ENCODE assay signal across 1 cellular context in the genomic region with DNA sequence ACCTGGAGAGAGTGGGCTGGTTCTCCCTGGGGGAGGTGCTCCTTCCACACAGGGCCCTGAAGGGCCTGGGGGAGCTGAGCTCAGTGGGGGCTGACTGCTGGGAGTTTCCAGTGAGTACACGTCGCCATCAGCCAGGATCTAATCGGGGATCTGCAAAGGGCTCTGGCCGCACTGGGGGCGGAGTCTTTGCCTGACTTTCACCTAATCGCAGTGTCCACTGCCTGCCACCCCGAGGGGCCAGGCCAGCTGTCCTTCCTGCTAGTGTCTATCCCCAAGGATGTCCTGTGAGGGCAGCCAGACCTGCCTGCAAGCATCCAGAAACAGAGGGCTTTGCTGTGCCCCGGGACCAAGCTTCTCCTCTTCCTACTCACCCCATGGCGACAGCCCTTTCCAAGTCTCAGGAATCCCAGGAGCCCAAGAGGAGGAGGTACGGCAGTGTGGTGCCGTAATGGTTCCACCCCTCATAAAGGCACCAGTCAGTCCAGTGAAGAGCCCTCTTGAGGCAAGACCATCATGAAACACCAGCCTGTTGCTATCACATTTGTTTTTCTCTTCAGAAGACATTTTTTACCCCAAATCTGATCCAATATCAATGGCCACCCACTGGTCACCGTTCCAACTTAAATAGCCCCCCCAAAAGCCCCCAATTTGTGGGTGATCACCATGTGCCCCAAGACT.
TF ChIP-seq lines count a peak whose summit lies in the region.

No MANE protein-coding gene starts in this region.

TF ChIP-seq in K562, 482 proteins besides CTCF, POLR2A, EP300 and RAD21 (continued from another document and continues in another):
- no peak for TF ChIP-seq DMBX1 (CRISPR knock-in tag; IDR thresholded peaks at IDR 0.05; ENCODE audit: borderline replicate concordance)
- peak; percentile 62; the same call in 1 of the 2 replicates for TF ChIP-seq ESRRA (IDR thresholded peaks at IDR 0.05; ENCODE audit: borderline replicate concordance, low read depth)
- peak; percentile 28 for TF ChIP-seq NEUROD1 (IDR thresholded peaks at IDR 0.05; ENCODE audit: borderline replicate concordance, low read depth, low read length, partially characterized antibody)
- TF ChIP-seq MTA2 (IDR thresholded peaks at IDR 0.05; ENCODE audit: low read depth): 0 out of 2 replicates have a peak, but pooled peaks have one; percentile 11
- TF ChIP-seq, protein P1, sequence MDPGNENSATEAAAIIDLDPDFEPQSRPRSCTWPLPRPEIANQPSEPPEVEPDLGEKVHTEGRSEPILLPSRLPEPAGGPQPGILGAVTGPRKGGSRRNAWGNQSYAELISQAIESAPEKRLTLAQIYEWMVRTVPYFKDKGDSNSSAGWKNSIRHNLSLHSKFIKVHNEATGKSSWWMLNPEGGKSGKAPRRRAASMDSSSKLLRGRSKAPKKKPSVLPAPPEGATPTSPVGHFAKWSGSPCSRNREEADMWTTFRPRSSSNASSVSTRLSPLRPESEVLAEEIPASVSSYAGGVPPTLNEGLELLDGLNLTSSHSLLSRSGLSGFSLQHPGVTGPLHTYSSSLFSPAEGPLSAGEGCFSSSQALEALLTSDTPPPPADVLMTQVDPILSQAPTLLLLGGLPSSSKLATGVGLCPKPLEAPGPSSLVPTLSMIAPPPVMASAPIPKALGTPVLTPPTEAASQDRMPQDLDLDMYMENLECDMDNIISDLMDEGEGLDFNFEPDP (CRISPR knock-in tag; IDR thresholded peaks at IDR 0.05): 0 out of 2 replicates have a peak, but pooled peaks have one; percentile 12
- TF ChIP-seq, protein P2, sequence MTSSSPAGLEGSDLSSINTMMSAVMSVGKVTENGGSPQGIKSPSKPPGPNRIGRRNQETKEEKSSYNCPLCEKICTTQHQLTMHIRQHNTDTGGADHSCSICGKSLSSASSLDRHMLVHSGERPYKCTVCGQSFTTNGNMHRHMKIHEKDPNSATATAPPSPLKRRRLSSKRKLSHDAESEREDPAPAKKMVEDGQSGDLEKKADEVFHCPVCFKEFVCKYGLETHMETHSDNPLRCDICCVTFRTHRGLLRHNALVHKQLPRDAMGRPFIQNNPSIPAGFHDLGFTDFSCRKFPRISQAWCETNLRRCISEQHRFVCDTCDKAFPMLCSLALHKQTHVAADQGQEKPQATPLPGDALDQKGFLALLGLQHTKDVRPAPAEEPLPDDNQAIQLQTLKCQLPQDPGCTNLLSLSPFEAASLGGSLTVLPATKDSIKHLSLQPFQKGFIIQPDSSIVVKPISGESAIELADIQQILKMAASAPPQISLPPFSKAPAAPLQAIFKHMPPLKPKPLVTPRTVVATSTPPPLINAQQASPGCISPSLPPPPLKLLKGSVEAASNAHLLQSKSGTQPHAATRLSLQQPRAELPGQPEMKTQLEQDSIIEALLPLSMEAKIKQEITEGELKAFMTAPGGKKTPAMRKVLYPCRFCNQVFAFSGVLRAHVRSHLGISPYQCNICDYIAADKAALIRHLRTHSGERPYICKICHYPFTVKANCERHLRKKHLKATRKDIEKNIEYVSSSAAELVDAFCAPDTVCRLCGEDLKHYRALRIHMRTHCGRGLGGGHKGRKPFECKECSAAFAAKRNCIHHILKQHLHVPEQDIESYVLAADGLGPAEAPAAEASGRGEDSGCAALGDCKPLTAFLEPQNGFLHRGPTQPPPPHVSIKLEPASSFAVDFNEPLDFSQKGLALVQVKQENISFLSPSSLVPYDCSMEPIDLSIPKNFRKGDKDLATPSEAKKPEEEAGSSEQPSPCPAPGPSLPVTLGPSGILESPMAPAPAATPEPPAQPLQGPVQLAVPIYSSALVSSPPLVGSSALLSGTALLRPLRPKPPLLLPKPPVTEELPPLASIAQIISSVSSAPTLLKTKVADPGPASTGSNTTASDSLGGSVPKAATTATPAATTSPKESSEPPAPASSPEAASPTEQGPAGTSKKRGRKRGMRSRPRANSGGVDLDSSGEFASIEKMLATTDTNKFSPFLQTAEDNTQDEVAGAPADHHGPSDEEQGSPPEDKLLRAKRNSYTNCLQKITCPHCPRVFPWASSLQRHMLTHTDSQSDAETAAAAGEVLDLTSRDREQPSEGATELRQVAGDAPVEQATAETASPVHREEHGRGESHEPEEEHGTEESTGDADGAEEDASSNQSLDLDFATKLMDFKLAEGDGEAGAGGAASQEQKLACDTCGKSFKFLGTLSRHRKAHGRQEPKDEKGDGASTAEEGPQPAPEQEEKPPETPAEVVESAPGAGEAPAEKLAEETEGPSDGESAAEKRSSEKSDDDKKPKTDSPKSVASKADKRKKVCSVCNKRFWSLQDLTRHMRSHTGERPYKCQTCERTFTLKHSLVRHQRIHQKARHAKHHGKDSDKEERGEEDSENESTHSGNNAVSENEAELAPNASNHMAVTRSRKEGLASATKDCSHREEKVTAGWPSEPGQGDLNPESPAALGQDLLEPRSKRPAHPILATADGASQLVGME (CRISPR knock-in tag; IDR thresholded peaks at IDR 0.05): no peak
- TF ChIP-seq, protein P3, sequence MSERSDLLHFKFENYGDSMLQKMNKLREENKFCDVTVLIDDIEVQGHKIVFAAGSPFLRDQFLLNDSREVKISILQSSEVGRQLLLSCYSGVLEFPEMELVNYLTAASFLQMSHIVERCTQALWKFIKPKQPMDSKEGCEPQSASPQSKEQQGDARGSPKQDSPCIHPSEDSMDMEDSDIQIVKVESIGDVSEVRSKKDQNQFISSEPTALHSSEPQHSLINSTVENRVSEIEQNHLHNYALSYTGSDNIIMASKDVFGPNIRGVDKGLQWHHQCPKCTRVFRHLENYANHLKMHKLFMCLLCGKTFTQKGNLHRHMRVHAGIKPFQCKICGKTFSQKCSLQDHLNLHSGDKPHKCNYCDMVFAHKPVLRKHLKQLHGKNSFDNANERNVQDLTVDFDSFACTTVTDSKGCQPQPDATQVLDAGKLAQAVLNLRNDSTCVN (CRISPR knock-in tag; IDR thresholded peaks at IDR 0.05): 0 out of 2 replicates have a peak, but pooled peaks have one; percentile 26
- peak; percentile 14; the same call in 1 of the 2 replicates for TF ChIP-seq KLF6 (CRISPR knock-in tag; IDR thresholded peaks at IDR 0.05; ENCODE audit: borderline replicate concordance)
- no peak for TF ChIP-seq KAT7 (CRISPR knock-in tag; IDR thresholded peaks at IDR 0.05; ENCODE audit: borderline replicate concordance)
- TF ChIP-seq BRCA1 (IDR thresholded peaks at IDR 0.05): no peak
- TF ChIP-seq BRCA1 (CRISPR knock-in tag; IDR thresholded peaks at IDR 0.05): no peak
- TF ChIP-seq BACH1 (tag; IDR thresholded peaks at IDR 0.05): no peak
- TF ChIP-seq PTRF (tag; IDR thresholded peaks at IDR 0.05): no peak
- peak; percentile 23; the same call in 1 of the 2 replicates for TF ChIP-seq RNF2 (IDR thresholded peaks at IDR 0.05)
- TF ChIP-seq ERF (CRISPR knock-in tag; IDR thresholded peaks at IDR 0.05): peak; percentile 38; the same call in 1 of the 2 replicates
- no peak for TF ChIP-seq TAF9B (IDR thresholded peaks at IDR 0.05; ENCODE audit: partially characterized antibody)
- no peak for TF ChIP-seq RBM34 (IDR thresholded peaks at IDR 0.05; ENCODE audit: borderline replicate concordance, insufficient read depth, low read length)
- TF ChIP-seq, protein P4, sequence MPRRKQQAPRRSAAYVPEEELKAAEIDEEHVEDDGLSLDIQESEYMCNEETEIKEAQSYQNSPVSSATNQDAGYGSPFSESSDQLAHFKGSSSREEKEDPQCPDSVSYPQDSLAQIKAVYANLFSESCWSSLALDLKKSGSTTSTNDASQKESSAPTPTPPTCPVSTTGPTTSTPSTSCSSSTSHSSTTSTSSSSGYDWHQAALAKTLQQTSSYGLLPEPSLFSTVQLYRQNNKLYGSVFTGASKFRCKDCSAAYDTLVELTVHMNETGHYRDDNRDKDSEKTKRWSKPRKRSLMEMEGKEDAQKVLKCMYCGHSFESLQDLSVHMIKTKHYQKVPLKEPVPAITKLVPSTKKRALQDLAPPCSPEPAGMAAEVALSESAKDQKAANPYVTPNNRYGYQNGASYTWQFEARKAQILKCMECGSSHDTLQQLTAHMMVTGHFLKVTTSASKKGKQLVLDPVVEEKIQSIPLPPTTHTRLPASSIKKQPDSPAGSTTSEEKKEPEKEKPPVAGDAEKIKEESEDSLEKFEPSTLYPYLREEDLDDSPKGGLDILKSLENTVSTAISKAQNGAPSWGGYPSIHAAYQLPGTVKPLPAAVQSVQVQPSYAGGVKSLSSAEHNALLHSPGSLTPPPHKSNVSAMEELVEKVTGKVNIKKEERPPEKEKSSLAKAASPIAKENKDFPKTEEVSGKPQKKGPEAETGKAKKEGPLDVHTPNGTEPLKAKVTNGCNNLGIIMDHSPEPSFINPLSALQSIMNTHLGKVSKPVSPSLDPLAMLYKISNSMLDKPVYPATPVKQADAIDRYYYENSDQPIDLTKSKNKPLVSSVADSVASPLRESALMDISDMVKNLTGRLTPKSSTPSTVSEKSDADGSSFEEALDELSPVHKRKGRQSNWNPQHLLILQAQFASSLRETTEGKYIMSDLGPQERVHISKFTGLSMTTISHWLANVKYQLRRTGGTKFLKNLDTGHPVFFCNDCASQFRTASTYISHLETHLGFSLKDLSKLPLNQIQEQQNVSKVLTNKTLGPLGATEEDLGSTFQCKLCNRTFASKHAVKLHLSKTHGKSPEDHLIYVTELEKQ (CRISPR knock-in tag; IDR thresholded peaks at IDR 0.05): no peak
- 0 out of 2 replicates have a peak, but pooled peaks have one; percentile 3 for TF ChIP-seq HIVEP1 (CRISPR knock-in tag; IDR thresholded peaks at IDR 0.05)
- TF ChIP-seq ZNF75A (CRISPR knock-in tag; IDR thresholded peaks at IDR 0.05): peak; percentile 56; the same call in 1 of the 2 replicates
- no peak for TF ChIP-seq SNIP1 (IDR thresholded peaks at IDR 0.05; ENCODE audit: low read depth)
- TF ChIP-seq JUND (IDR thresholded peaks at IDR 0.05; ENCODE audit: borderline replicate concordance, low read depth, low read length): peak; percentile 70
- TF ChIP-seq JUND (tag; IDR thresholded peaks at IDR 0.05; ENCODE audit: borderline replicate concordance, low read depth, low read length): no peak; the same call in 2 of the 3 replicates
- TF ChIP-seq, protein P5, sequence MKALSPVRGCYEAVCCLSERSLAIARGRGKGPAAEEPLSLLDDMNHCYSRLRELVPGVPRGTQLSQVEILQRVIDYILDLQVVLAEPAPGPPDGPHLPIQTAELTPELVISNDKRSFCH (CRISPR knock-in tag; IDR thresholded peaks at IDR 0.05): no peak
- TF ChIP-seq, protein P5 (tag; IDR thresholded peaks at IDR 0.05): no peak
- peak; percentile 72 for TF ChIP-seq CREM (IDR thresholded peaks at IDR 0.05; ENCODE audit: low read depth)
- TF ChIP-seq MAZ (CRISPR knock-in tag; conservative IDR thresholded peaks at IDR 0.05 in 1 of 2, IDR thresholded peaks at IDR 0.05 in 1 of 2): peak; percentile 62 to 86
- TF ChIP-seq, protein P6, sequence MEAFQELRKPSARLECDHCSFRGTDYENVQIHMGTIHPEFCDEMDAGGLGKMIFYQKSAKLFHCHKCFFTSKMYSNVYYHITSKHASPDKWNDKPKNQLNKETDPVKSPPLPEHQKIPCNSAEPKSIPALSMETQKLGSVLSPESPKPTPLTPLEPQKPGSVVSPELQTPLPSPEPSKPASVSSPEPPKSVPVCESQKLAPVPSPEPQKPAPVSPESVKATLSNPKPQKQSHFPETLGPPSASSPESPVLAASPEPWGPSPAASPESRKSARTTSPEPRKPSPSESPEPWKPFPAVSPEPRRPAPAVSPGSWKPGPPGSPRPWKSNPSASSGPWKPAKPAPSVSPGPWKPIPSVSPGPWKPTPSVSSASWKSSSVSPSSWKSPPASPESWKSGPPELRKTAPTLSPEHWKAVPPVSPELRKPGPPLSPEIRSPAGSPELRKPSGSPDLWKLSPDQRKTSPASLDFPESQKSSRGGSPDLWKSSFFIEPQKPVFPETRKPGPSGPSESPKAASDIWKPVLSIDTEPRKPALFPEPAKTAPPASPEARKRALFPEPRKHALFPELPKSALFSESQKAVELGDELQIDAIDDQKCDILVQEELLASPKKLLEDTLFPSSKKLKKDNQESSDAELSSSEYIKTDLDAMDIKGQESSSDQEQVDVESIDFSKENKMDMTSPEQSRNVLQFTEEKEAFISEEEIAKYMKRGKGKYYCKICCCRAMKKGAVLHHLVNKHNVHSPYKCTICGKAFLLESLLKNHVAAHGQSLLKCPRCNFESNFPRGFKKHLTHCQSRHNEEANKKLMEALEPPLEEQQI (IDR thresholded peaks at IDR 0.05): no peak
- peak; percentile 51 for TF ChIP-seq KLF16 (IDR thresholded peaks at IDR 0.05)
- no peak for TF ChIP-seq ZBTB43 (CRISPR knock-in tag; IDR thresholded peaks at IDR 0.05)
- TF ChIP-seq GABPB2 (CRISPR knock-in tag; conservative IDR thresholded peaks at IDR 0.05): no peak
- TF ChIP-seq CBFA2T3 (IDR thresholded peaks at IDR 0.05): peak; percentile 70
- peak; percentile 79; the same call in 1 of the 2 replicates for TF ChIP-seq SMARCA4 (IDR thresholded peaks at IDR 0.05)
- peak; percentile 7; the same call in 1 of the 2 replicates for TF ChIP-seq ATF7 (IDR thresholded peaks at IDR 0.05)
- peak; percentile 46 for TF ChIP-seq CBFA2T2 (conservative IDR thresholded peaks at IDR 0.05)
